Comparison of ENCODE assay signal across 25 cellular contexts in genomic region chr10:68110027-68110426, GRCh38. TPM values are rescaled to one million over a fixed set of nuclear protein-coding genes. Genes with fewer than 3 reads are reported as not detected.
DNase-seq lines count a peak whose midpoint lies in the region; ATAC-seq, FAIRE-seq and TF ChIP-seq lines count a peak whose summit lies in the region.
"Had no signal": no experiment of that assay in that cellular context is flagged by ENCODE, and none has a peak within 500 bp of the region (broad histone marks: within the 10 kb centered on the region; RNA-seq: fewer than 3 reads in every experiment).

No MANE protein-coding gene starts in this region.

- H3K27me3 ChIP-seq in K562 (ENCODE audit: control insufficient read depth in 2 of 2, insufficient read depth in 2 of 2, low read length in 2 of 2), result peaks cover 13 to 26% of the 10 kb centered on the region in 2 experiments; a peak in 4 of 5 replicates
- no peaks in the 10 kb centered on the region for H3K27me3 ChIP-seq in heart left ventricle
- H3K27me3 ChIP-seq in gastrocnemius medialis, result no peaks in the 10 kb centered on the region
- H3K27me3 ChIP-seq: esophagus squamous epithelium had no signal

- DNase-seq in K562 (ENCODE audit: extremely low read depth in 1 of 4, low spot score in 3 of 4) (no peak), heart left ventricle (no peak), gastrocnemius medialis (peak; percentile 42 to 56), posterior cingulate gyrus (no peak), kidney tubule cell (ENCODE audit: low spot score) (no peak)
- no peak for DNase-seq in activated naive CD4-positive, alpha-beta T cell treated with Interleukin-2 at 50 U/mL for 16 hours
- DNase-seq: activated CD4-positive, alpha-beta memory T cell treated with anti-CD3 and anti-CD28 coated beads, Interleukin-2, amount 10 ng/mL, durations not matched to agents 7 days and 5 days; activated CD4-positive, CD25-positive, alpha-beta regulatory T cell; activated naive CD4-positive, alpha-beta T cell treated with anti-CD3 and anti-CD28 coated beads, Interleukin-2, amount 10 ng/mL, durations not matched to agents 7 days and 5 days; activated T-cell treated with anti-CD3 and anti-CD28 coated beads, Interleukin-2, amount 50 U/mL, for 4 hours; aorta; CD8-positive, alpha-beta T cell; cerebellar nuclear complex; DMS153; effector CD8-positive, alpha-beta T cell; esophagus squamous epithelium; GF-D8; lower lobe of right lung; NCI-H146; T1000 had no signal

- 5% methylated on average over 2 of the region's 2 CpGs for WGBS in K562 (ENCODE audit: insufficient coverage, low coverage, missing lambda C conversion rate)
- 21 to 33% (median 25%) methylated on average over 2 of the region's 2 CpGs for WGBS in heart left ventricle, 4 donors

- H3K4me1 ChIP-seq in HEK293 (ENCODE audit: control insufficient read depth, insufficient read depth, low read length) (peaks cover 18% of the 10 kb centered on the region), K562 (replicated peaks in 1 of 2; ENCODE audit: control insufficient read depth in 2 of 2, insufficient read depth in 2 of 2, low read length in 2 of 2) (no peaks in the 10 kb centered on the region), heart left ventricle (peaks cover 0 to 7% (median 0%) of the 10 kb centered on the region in 12 donors), gastrocnemius medialis (peaks cover 25 to 36% of the 10 kb centered on the region in 2 donors)
- H3K4me1 ChIP-seq: esophagus squamous epithelium, lower lobe of right lung had no signal

- H3K9ac ChIP-seq in K562 (ENCODE audit: insufficient read depth in 1 of 2, low read depth in 2 of 2, low read length in 2 of 2), result no peak overlapping the region

- POLR2A ChIA-PET in HEK293 (lab: Yijun Ruan, JAX), result no interaction called here
- POLR2A ChIA-PET in K562 (lab: Yijun Ruan, JAX), result interaction anchor here (0.7 to 2.2 kb wide), 3 partner anchors 9 to 1084 kb away, joined by 4 to 6 read pairs (median 4); no protein-coding TSS in a partner anchor

- H3K79me2 ChIP-seq in K562 (ENCODE audit: control insufficient read depth, insufficient read depth, low read length), result no peaks in the 10 kb centered on the region

- ATAC-seq in K562 (no peak), heart left ventricle (peak; percentile 43 to 63 (median 48)), gastrocnemius medialis (peak; percentile 62 to 69)
- ATAC-seq: activated T-cell treated with anti-CD3 and anti-CD28 coated beads, Interleukin-2, amount 50 U/mL, for 4 hours; CD8-positive, alpha-beta T cell; lower lobe of right lung; sciatic nerve; stimulated activated memory B cell treated with anti-CD40 and anti-IgM and Interleukin-4, amounts not matched to agents 10 μg/mL and 1 μg/mL and 100 μg/mL, for 72 hours had no signal

- no peaks in the 10 kb centered on the region for H3K9me3 ChIP-seq in HEK293 (ENCODE audit: control insufficient read depth, insufficient read depth, low read depth, low read length)
- no peaks in the 10 kb centered on the region for H3K9me3 ChIP-seq in K562 (replicated peaks; ENCODE audit: control insufficient read depth, insufficient read depth, low read depth, low read length)
- H3K9me3 ChIP-seq in heart left ventricle, result no peaks in the 10 kb centered on the region
- no peaks in the 10 kb centered on the region for H3K9me3 ChIP-seq in gastrocnemius medialis
- H3K9me3 ChIP-seq: esophagus squamous epithelium, lower lobe of right lung had no signal

- BruUV-seq in K562 (replicated peaks; lab: Mats Ljungman, UMichigan), result no TSS peak

- no peak for TF ChIP-seq RAD21 in K562 (CRISPR knock-in tag; conservative IDR thresholded peaks at IDR 0.05 in 1 of 2, IDR thresholded peaks at IDR 0.05 in 1 of 2)

- intact Hi-C loops in K562 (cut with micrococcal nuclease) (no loop called here), heart left ventricle (cut with DNase I) (no loop called here), gastrocnemius medialis (cut with DNase I; ENCODE audit: low total_unique reads) (no loop called here), posterior cingulate gyrus (cut with DNase I) (no loop called here)

- no peak for FAIRE-seq in K562 (lab: Jason Lieb, UNC)

- in situ Hi-C loops in K562 (cut with MboI), result no loop called here
- in situ Hi-C loops in gastrocnemius medialis (cut with MboI; ENCODE audit: low sequenced_read_pairs in 4 of 4), result no loop called here

- CTCF ChIA-PET in HEK293 (lab: Yijun Ruan, JAX), result interaction anchor here (0.7 to 1.2 kb wide), 2 partner anchors 8 to 13 kb away, joined by 4 read pairs; no protein-coding TSS in a partner anchor
- CTCF ChIA-PET in K562 (lab: Yijun Ruan, JAX; ENCODE audit: low intra/inter-chr PET ratio), result no interaction called here

- H3K27ac ChIP-seq in HEK293 (ENCODE audit: extremely low read depth, low read depth, low read length), result no peak overlapping the region
- H3K27ac ChIP-seq in K562 (ENCODE audit: extremely low read depth, low read depth, low read length), result no peak overlapping the region
- H3K27ac ChIP-seq in heart left ventricle, result peak overlapping the region; percentile 36 to 87 (median 71)
- peak overlapping the region; percentile 90 to 93 (median 91) for H3K27ac ChIP-seq in gastrocnemius medialis
- H3K27ac ChIP-seq: esophagus squamous epithelium, lower lobe of right lung had no signal

- no peaks in the 10 kb centered on the region for H4K20me1 ChIP-seq in K562 (replicated peaks; ENCODE audit: control insufficient read depth, insufficient read depth, low read length)

- no peak overlapping the region for H2AFZ ChIP-seq in K562 (ENCODE audit: low read depth, low read length)

- TF ChIP-seq POLR2A in K562 (conservative IDR thresholded peaks at IDR 0.05) (no peak), heart left ventricle (IDR thresholded peaks at IDR 0.05) (no peak), gastrocnemius medialis (IDR thresholded peaks at IDR 0.05) (peak; percentile 52 to 72)

- no peaks in the 10 kb centered on the region for H3K36me3 ChIP-seq in HEK293 (ENCODE audit: control insufficient read depth in 2 of 2, insufficient read depth in 1 of 2, low read length in 2 of 2)
- no peaks in the 10 kb centered on the region for H3K36me3 ChIP-seq in K562 (ENCODE audit: control insufficient read depth, insufficient read depth, low read length)
- H3K36me3 ChIP-seq in heart left ventricle, result no peaks in the 10 kb centered on the region
- no peaks in the 10 kb centered on the region for H3K36me3 ChIP-seq in gastrocnemius medialis
- H3K36me3 ChIP-seq: esophagus squamous epithelium, lower lobe of right lung had no signal

- no peak overlapping the region for H3K4me3 ChIP-seq in HEK293 (ENCODE audit: low read depth, low read length)
- H3K4me3 ChIP-seq in K562, result no peak overlapping the region
- H3K4me3 ChIP-seq in heart left ventricle, result peak overlapping the region; percentile 1 to 58 (median 46)
- H3K4me3 ChIP-seq in gastrocnemius medialis, result peak overlapping the region; percentile 54 to 66 (median 62)
- H3K4me3 ChIP-seq: esophagus squamous epithelium, lower lobe of right lung had no signal

- H3K9me1 ChIP-seq in K562 (ENCODE audit: control insufficient read depth, insufficient read depth, low read length), result no peaks in the 10 kb centered on the region

- no peak overlapping the region for H3K4me2 ChIP-seq in K562 (ENCODE audit: insufficient read depth, low read length)

- TF ChIP-seq EP300 in K562 (IDR thresholded peaks at IDR 0.05; ENCODE audit: low read length), result no peak

- TF ChIP-seq CTCF in HEK293 (tag by site-specific recombination; IDR thresholded peaks at IDR 0.05) (no peak), K562 (IDR thresholded peaks at IDR 0.05 in 2 of 3, conservative IDR thresholded peaks at IDR 0.05 in 1 of 3; ENCODE audit: insufficient read depth in 2 of 3, low read depth in 1 of 3, low read length in 3 of 3) (no peak), heart left ventricle (IDR thresholded peaks at IDR 0.05) (no peak), gastrocnemius medialis (IDR thresholded peaks at IDR 0.05 in 4 of 5, conservative IDR thresholded peaks at IDR 0.05 in 1 of 5) (no peak)

RNA-seq across cellular contexts. Expression of gene MYPN, which starts 0.7 kb away (rescaled TPM):
- not detected in 2 replicates for total RNA-seq in K562 (2011; cell fraction: chromatin; rRNA removed; ENCODE audit: low replicate concordance)
- not detected in 2 replicates for total RNA-seq in K562 (2011; cell fraction: nucleolus; rRNA removed)
- total RNA-seq in K562 (2011; cell fraction: nucleoplasm; rRNA removed), result not detected in 2 replicates
- total RNA-seq in K562 (2014; rRNA removed), result not detected in 2 replicates
- not detected in 2 replicates for total RNA-seq in K562 (2014; rRNA removed; fragmentation: Illumina TruSeq; extraction: Trizol)
- total RNA-seq in K562 (2015; rRNA removed; fragmentation: Illumina TruSeq; extraction: Trizol), result not detected in 2 replicates
- total RNA-seq in K562 (2021), result not detected in 2 replicates
- not detected in 2 replicates for polyA plus RNA-seq in K562 (2011; rRNA removed)
- not detected in 2 replicates for polyA plus RNA-seq in K562 (2011; cell fraction: cytosol; rRNA removed)
- not detected in 2 replicates for polyA plus RNA-seq in K562 (2011; cell fraction: nucleus; rRNA removed)
- not detected in 2 replicates for polyA plus RNA-seq in K562 (2012)
- polyA plus RNA-seq in K562 (2014; fragmentation: Illumina TruSeq; extraction: Trizol), result not detected in 2 replicates
- not detected for polyA plus RNA-seq in K562 (2014; fragmentation: Nextera tagmentation; extraction: Ambion mirVana)
- polyA plus RNA-seq in K562 (2014; rRNA removed), result not detected in 2 replicates
- polyA minus RNA-seq in K562 (2011; rRNA and poly(A)+ RNA removed), result not detected in 2 replicates
- 0.48 and 0.73 TPM in 2 replicates for polyA minus RNA-seq in K562 (2011; cell fraction: cytosol; rRNA and poly(A)+ RNA removed)
- 0.11 TPM in 1 of 2 replicates, not detected in the other for polyA minus RNA-seq in K562 (2011; cell fraction: nucleus; rRNA and poly(A)+ RNA removed)
- 100 to 1,000 TPM; 105 to 240 (median 159) TPM for total RNA-seq in heart left ventricle
- 100 to 1,000 TPM in 1 of 2 donors, 10 to 100 TPM in 1; 33.4 to 107 TPM for polyA plus RNA-seq in heart left ventricle
- 100 to 1,000 TPM; 118 to 342 (median 193) TPM for total RNA-seq in gastrocnemius medialis
- total RNA-seq: activated CD4-positive, alpha-beta memory T cell treated with anti-CD3 and anti-CD28 coated beads, Interleukin-2, amount 10 ng/mL, durations not matched to agents 7 days and 5 days; activated T-cell treated with anti-CD3 and anti-CD28 coated beads, Interleukin-2, amount 50 U/mL, for 4 hours; CD8-positive, alpha-beta T cell; esophagus squamous epithelium; lower lobe of right lung; omental fat pad; temporal lobe had no signal

RNA-seq across cellular contexts. Expression of gene HERC4, which starts 34.9 kb away (rescaled TPM):
- 62.0 and 186 TPM in 2 replicates for total RNA-seq in K562 (2011; cell fraction: chromatin; rRNA removed; ENCODE audit: low replicate concordance)
- 26.7 and 30.8 TPM in 2 replicates for total RNA-seq in K562 (2011; cell fraction: nucleolus; rRNA removed)
- total RNA-seq in K562 (2011; cell fraction: nucleoplasm; rRNA removed), result 81.7 and 136 TPM in 2 replicates
- total RNA-seq in K562 (2014; rRNA removed) (15.8 and 17.5 TPM in 2 replicates), K562 (2014; rRNA removed; fragmentation: Illumina TruSeq; extraction: Trizol) (33.5 and 40.5 TPM in 2 replicates), K562 (2015; rRNA removed; fragmentation: Illumina TruSeq; extraction: Trizol) (27.1 and 30.6 TPM in 2 replicates), K562 (2021) (26.3 and 29.8 TPM in 2 replicates), heart left ventricle (10 to 100 TPM; 16.6 to 39.4 (median 30.6) TPM), gastrocnemius medialis (10 to 100 TPM; 12.8 to 25.2 (median 13.1) TPM)
- polyA plus RNA-seq in K562 (2011; rRNA removed) (22.5 and 25.6 TPM in 2 replicates), K562 (2014; fragmentation: Illumina TruSeq; extraction: Trizol) (18.6 and 22.8 TPM in 2 replicates), K562 (2014; fragmentation: Nextera tagmentation; extraction: Ambion mirVana) (10 to 100 TPM; 12.5 to 17.4 TPM), K562 (2014; rRNA removed) (17.2 and 22.5 TPM in 2 replicates), heart left ventricle (10 to 100 TPM; 11.7 to 18.8 TPM)
- 3.8 and 9.3 TPM in 2 replicates for polyA plus RNA-seq in K562 (2011; cell fraction: cytosol; rRNA removed)
- polyA plus RNA-seq in K562 (2011; cell fraction: nucleus; rRNA removed), result 18.5 and 25.6 TPM in 2 replicates
- 20.8 and 24.5 TPM in 2 replicates for polyA plus RNA-seq in K562 (2012)
- 45.3 and 52.7 TPM in 2 replicates for polyA minus RNA-seq in K562 (2011; rRNA and poly(A)+ RNA removed)
- polyA minus RNA-seq in K562 (2011; cell fraction: cytosol; rRNA and poly(A)+ RNA removed), result 11.3 and 14.3 TPM in 2 replicates
- polyA minus RNA-seq in K562 (2011; cell fraction: nucleus; rRNA and poly(A)+ RNA removed), result 26.0 and 42.8 TPM in 2 replicates

Comparison
In these comparisons a context has a peak if more than half of its experiments do, and no peak if none do; other contexts are left out.
1. H3K27ac ChIP-seq: peak in heart left ventricle (12 of 12) and gastrocnemius medialis (4 of 4); none in HEK293 (single experiment) and K562 (single experiment).
2. H3K4me3 ChIP-seq: peak in heart left ventricle (12 of 12) and gastrocnemius medialis (4 of 4); none in HEK293 (single experiment) and K562 (single experiment).
3. DNase-seq: peak in gastrocnemius medialis (2 of 2); none in K562 (0 of 4), heart left ventricle (0 of 5), activated naive CD4-positive, alpha-beta T cell treated with Interleukin-2 at 50 U/mL for 16 hours (single experiment), posterior cingulate gyrus (0 of 10) and kidney tubule cell (single experiment).
4. POLR2A ChIP-seq: peak in gastrocnemius medialis (2 of 2); none in K562 (single experiment) and heart left ventricle (0 of 2).
5. RNA of gene MYPN, which starts 0.7 kb away (total RNA-seq): 118 to 342 TPM in gastrocnemius medialis and 105 to 240 TPM in heart left ventricle; not detected in K562; every median in the first group is over 10 times any median in the second.